9 cellular contexts compared by ENCODE assay signal in the genomic region with DNA sequence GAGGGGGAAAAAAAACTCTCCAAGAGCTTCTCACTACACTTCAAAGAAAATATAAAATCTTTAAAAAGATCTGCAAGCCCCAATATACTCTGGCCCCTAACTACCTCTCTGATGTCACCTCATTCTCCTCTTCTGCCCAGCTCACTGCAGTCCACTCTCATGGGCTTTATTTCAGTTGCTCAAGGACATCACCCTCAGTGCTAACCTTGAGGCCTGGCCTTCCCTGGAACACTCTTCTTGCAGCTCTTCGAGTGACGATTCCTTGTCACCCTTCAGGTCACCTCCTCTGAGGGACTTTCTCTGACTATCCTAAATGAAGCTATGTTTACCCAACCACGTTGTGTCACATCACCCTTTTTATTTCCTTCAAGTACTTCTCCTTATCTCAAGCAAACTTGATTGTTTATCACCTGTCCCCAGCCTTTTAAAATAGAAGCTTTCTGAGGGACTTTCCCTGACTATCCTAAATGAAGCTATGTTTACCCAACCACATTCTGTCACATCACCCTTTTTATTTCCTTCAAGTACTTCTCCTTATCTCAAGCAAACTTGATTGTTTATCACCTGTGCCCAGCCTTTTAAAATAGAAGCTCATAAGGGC. TPM values are rescaled to one million over a fixed set of nuclear protein-coding genes. Genes with fewer than 3 reads are reported as not detected.
DNase-seq lines count a peak whose midpoint lies in the region; ATAC-seq and TF ChIP-seq lines count a peak whose summit lies in the region.
"Had no signal": no experiment of that assay in that cellular context is flagged by ENCODE, and none has a peak within 500 bp of the region (broad histone marks: within the 10 kb centered on the region; RNA-seq: fewer than 3 reads in every experiment).

No MANE protein-coding gene starts in this region.

- no peak overlapping the region for H2BK120ac ChIP-seq in trophoblast cell (ENCODE audit: insufficient read depth, low read length, poor library complexity)

- H2BK5ac ChIP-seq in trophoblast cell (ENCODE audit: low read depth, low read length, poor library complexity), result no peak overlapping the region

- DNase-seq in heart left ventricle (peak in 2 of 5 donors; percentile 8 to 23), trophoblast cell (no peak), NCI-H524 (lab: John Stamatoyannopoulos, UW) (no peak), D341Med (ENCODE audit: low spot score) (no peak)

- no peak overlapping the region for H3K4me3 ChIP-seq in heart left ventricle
- no peak overlapping the region for H3K4me3 ChIP-seq in trophoblast cell (ENCODE audit: low read depth, low read length)
- H3K4me3 ChIP-seq: HAP-1 had no signal

- H4K91ac ChIP-seq in trophoblast cell (ENCODE audit: low read depth, low read length), result no peak overlapping the region

- H3K27me3 ChIP-seq in heart left ventricle (no peaks in the 10 kb centered on the region), trophoblast cell (ENCODE audit: insufficient read depth, low read length) (no peaks in the 10 kb centered on the region)

- no peak overlapping the region for H2AFZ ChIP-seq in trophoblast cell (ENCODE audit: insufficient read depth, low read length, poor library complexity)

- H3K36me3 ChIP-seq in heart left ventricle (peaks cover 0 to 99% (median 65%) of the 10 kb centered on the region in 9 donors), trophoblast cell (ENCODE audit: control insufficient read depth in 1 of 2, insufficient read depth in 2 of 2, low read length in 2 of 2) (peaks cover 8 to 15% of the 10 kb centered on the region in 2 experiments)

- H3K9ac ChIP-seq in trophoblast cell (ENCODE audit: low read length), result no peak overlapping the region

- H3K27ac ChIP-seq in heart left ventricle (peak overlapping the region in 9 of 12 donors; percentile 2 to 53 (median 42)), trophoblast cell (ENCODE audit: low read depth, low read length) (no peak overlapping the region)

- TF ChIP-seq POLR2A in heart left ventricle (IDR thresholded peaks at IDR 0.05), result no peak

- H3K23ac ChIP-seq in trophoblast cell (ENCODE audit: low read length), result no peak overlapping the region

- H3K4ac ChIP-seq in trophoblast cell (ENCODE audit: low read depth, low read length), result no peak overlapping the region

- intact Hi-C loops in heart left ventricle (cut with DNase I), result loop anchor here in 6 of 10 donors (1.0 to 5.0 kb wide), 5 partner anchors 97 to 257 kb away; no protein-coding TSS in a partner anchor

- H3K4me1 ChIP-seq in heart left ventricle (peaks cover 0 to 10% (median 0%) of the 10 kb centered on the region in 12 donors), trophoblast cell (ENCODE audit: control insufficient read depth in 1 of 2, insufficient read depth in 2 of 2, low read length in 2 of 2) (no peaks in the 10 kb centered on the region)
- H3K4me1 ChIP-seq: HAP-1 had no signal

- no peak for TF ChIP-seq CTCF in heart left ventricle (IDR thresholded peaks at IDR 0.05)

- H4K12ac ChIP-seq in trophoblast cell (ENCODE audit: low read depth, low read length), result no peak overlapping the region

- H3K4me2 ChIP-seq in trophoblast cell (ENCODE audit: low read length), result no peak overlapping the region

- H3K18ac ChIP-seq in trophoblast cell (ENCODE audit: low read length), result no peak overlapping the region

- WGBS in heart left ventricle, 4 donors, result 44 to 64% (median 56%) methylated on average over 3 of the region's 3 CpGs
- WGBS in trophoblast cell (ENCODE audit: extremely low coverage, insufficient coverage, insufficient read length), result no CpG with 5 or more reads among the region's 3 CpGs

- ATAC-seq in GM18520 (IDR thresholded peaks at IDR 0.05; ENCODE audit: unreplicated experiment) (peak; percentile 53), GM21447 (IDR thresholded peaks at IDR 0.05; ENCODE audit: unreplicated experiment) (peak; percentile 50), HG03139 (IDR thresholded peaks at IDR 0.05; ENCODE audit: unreplicated experiment) (peak; percentile 33), heart left ventricle (peak; percentile 76 to 93 (median 84)), SK-N-SH treated with all-trans-retinoic acid at 6 μM for 48 hours (no peak)

- no peak overlapping the region for H3K14ac ChIP-seq in trophoblast cell (ENCODE audit: low read length)

- no peak overlapping the region for H2BK12ac ChIP-seq in trophoblast cell (ENCODE audit: low read length)

- H4K8ac ChIP-seq in trophoblast cell (ENCODE audit: low read depth, low read length), result no peak overlapping the region

- H3K9me3 ChIP-seq in heart left ventricle (no peaks in the 10 kb centered on the region), trophoblast cell (ENCODE audit: insufficient read depth, low read depth, low read length) (no peaks in the 10 kb centered on the region)
- H3K9me3 ChIP-seq: HAP-1 had no signal

- no peaks in the 10 kb centered on the region for H3K79me2 ChIP-seq in trophoblast cell (ENCODE audit: control insufficient read depth, insufficient read depth, low read length, poor library complexity)

- no peak overlapping the region for H2AK5ac ChIP-seq in trophoblast cell (ENCODE audit: low read length)

- H3K79me1 ChIP-seq in trophoblast cell (ENCODE audit: low read length), result no peaks in the 10 kb centered on the region

TF ChIP-seq in SK-N-SH treated with all-trans-retinoic acid at 6 μM for 48 hours, 23 proteins besides CTCF, POLR2A, EP300 and RAD21:
- TF ChIP-seq, protein P1, sequence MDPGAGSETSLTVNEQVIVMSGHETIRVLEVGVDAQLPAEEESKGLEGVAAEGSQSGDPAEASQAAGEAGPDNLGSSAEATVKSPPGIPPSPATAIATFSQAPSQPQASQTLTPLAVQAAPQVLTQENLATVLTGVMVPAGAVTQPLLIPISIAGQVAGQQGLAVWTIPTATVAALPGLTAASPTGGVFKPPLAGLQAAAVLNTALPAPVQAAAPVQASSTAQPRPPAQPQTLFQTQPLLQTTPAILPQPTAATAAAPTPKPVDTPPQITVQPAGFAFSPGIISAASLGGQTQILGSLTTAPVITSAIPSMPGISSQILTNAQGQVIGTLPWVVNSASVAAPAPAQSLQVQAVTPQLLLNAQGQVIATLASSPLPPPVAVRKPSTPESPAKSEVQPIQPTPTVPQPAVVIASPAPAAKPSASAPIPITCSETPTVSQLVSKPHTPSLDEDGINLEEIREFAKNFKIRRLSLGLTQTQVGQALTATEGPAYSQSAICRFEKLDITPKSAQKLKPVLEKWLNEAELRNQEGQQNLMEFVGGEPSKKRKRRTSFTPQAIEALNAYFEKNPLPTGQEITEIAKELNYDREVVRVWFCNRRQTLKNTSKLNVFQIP (CRISPR knock-in tag; IDR thresholded peaks at IDR 0.05; ENCODE audit: borderline replicate concordance, low read depth), result no peak
- no peak for TF ChIP-seq GLIS3 (CRISPR knock-in tag; IDR thresholded peaks at IDR 0.05)
- TF ChIP-seq, protein P2, sequence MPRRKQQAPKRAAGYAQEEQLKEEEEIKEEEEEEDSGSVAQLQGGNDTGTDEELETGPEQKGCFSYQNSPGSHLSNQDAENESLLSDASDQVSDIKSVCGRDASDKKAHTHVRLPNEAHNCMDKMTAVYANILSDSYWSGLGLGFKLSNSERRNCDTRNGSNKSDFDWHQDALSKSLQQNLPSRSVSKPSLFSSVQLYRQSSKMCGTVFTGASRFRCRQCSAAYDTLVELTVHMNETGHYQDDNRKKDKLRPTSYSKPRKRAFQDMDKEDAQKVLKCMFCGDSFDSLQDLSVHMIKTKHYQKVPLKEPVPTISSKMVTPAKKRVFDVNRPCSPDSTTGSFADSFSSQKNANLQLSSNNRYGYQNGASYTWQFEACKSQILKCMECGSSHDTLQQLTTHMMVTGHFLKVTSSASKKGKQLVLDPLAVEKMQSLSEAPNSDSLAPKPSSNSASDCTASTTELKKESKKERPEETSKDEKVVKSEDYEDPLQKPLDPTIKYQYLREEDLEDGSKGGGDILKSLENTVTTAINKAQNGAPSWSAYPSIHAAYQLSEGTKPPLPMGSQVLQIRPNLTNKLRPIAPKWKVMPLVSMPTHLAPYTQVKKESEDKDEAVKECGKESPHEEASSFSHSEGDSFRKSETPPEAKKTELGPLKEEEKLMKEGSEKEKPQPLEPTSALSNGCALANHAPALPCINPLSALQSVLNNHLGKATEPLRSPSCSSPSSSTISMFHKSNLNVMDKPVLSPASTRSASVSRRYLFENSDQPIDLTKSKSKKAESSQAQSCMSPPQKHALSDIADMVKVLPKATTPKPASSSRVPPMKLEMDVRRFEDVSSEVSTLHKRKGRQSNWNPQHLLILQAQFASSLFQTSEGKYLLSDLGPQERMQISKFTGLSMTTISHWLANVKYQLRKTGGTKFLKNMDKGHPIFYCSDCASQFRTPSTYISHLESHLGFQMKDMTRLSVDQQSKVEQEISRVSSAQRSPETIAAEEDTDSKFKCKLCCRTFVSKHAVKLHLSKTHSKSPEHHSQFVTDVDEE (CRISPR knock-in tag; IDR thresholded peaks at IDR 0.05), result no peak
- TF ChIP-seq ZFP30 (CRISPR knock-in tag; IDR thresholded peaks at IDR 0.05), result no peak
- TF ChIP-seq, protein P3, sequence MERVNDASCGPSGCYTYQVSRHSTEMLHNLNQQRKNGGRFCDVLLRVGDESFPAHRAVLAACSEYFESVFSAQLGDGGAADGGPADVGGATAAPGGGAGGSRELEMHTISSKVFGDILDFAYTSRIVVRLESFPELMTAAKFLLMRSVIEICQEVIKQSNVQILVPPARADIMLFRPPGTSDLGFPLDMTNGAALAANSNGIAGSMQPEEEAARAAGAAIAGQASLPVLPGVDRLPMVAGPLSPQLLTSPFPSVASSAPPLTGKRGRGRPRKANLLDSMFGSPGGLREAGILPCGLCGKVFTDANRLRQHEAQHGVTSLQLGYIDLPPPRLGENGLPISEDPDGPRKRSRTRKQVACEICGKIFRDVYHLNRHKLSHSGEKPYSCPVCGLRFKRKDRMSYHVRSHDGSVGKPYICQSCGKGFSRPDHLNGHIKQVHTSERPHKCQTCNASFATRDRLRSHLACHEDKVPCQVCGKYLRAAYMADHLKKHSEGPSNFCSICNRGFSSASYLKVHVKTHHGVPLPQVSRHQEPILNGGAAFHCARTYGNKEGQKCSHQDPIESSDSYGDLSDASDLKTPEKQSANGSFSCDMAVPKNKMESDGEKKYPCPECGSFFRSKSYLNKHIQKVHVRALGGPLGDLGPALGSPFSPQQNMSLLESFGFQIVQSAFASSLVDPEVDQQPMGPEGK (CRISPR knock-in tag; IDR thresholded peaks at IDR 0.05; ENCODE audit: borderline replicate concordance), result no peak
- TF ChIP-seq TCF4 (CRISPR knock-in tag; IDR thresholded peaks at IDR 0.05; ENCODE audit: borderline replicate concordance), result no peak
- no peak for TF ChIP-seq PPARA (CRISPR knock-in tag; IDR thresholded peaks at IDR 0.05; ENCODE audit: borderline replicate concordance)

RNA-seq across cellular contexts. Expression of a gene that starts 10.4 kb away (rescaled TPM):
- 10 to 100 TPM in 3 of 9 donors, 1 to 10 TPM in 6; 6.6 to 14.3 (median 8.8) TPM for total RNA-seq in heart left ventricle
- 1 to 10 TPM; 5.8 TPM for polyA plus RNA-seq in heart left ventricle
- polyA plus RNA-seq in trophoblast cell (2013), result 10.2 and 11.7 TPM in 2 replicates
